ENCODE assay signal across 7 cellular contexts in the genomic region with DNA sequence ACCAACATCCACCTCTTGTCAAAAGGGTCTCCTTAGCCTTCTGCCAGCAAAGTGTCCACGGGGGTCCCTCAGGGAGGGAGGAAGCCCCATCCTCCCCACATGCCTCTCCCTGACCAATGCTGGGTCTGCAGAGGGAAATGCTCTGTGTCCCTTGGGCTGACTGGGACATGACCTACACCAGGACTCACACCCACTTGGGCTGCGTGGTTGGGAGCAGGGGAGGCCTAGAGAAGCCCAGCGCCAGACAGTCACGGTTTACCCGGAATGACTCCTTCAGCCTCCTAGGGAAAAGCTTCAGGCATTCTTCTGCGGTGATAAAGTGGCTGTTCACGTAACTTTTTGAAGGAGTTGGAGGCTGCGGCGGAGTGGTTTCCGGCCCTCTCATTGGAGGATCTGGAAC.
"Had no signal": no experiment of that assay in that cellular context is flagged by ENCODE, and none has a peak within 500 bp of the region (broad histone marks: within the 10 kb centered on the region; RNA-seq: fewer than 3 reads in every experiment).

No MANE protein-coding gene starts in this region.

- H3K4me3 ChIP-seq: K562 had no signal

- H3K27ac Mint-ChIP-seq: IgD-negative memory B cell had no signal

- H3K27ac ChIP-seq: HL-60 had no signal

- ATAC-seq: HepG2, K562 had no signal

- DNase-seq: IMR-90, KBM-7, KG1 had no signal

- H3K4me3 Mint-ChIP-seq: IgD-negative memory B cell had no signal
